ENCODE assay signal across 8 cellular contexts in genomic region chr10:68599754-68600040, GRCh38. TPM values are rescaled to one million over a fixed set of nuclear protein-coding genes. Genes with fewer than 3 reads are reported as not detected.
DNase-seq lines count a peak whose midpoint lies in the region; ATAC-seq and TF ChIP-seq lines count a peak whose summit lies in the region.

No MANE protein-coding gene starts in this region.

- POLR2A ChIA-PET in activated B cell treated with CpG ODN at 0.5 μM for 24 hours (lab: Charles Lee) = interaction anchor here (1.7 to 2.2 kb wide), 2 partner anchors 40 to 121 kb away, joined by 5 to 7 read pairs; partner anchors contain the start of genes CCAR1 and TET1
- POLR2A ChIA-PET in HEK293T (lab: Yijun Ruan, JAX) = interaction anchor here (0.9 to 3.4 kb wide), 4 partner anchors 37 to 45 kb away, joined by 3 to 26 read pairs (median 8); partner anchors contain the start of gene TET1

- in situ Hi-C loops in gastrocnemius medialis (cut with MboI; ENCODE audit: low sequenced_read_pairs in 4 of 4) = no loop called here

- peak overlapping the region; percentile 83 for H3K27ac Mint-ChIP-seq in activated B cell treated with CpG ODN at 0.5 μM for 24 hours

- TF ChIP-seq CTCF in GM12864 (IDR thresholded peaks at IDR 0.05; ENCODE audit: low read depth, low read length, missing control alignments) (no peak), activated B cell treated with CpG ODN at 0.5 μM for 24 hours (IDR thresholded peaks at IDR 0.05) (no peak), cardiac muscle cell (IDR thresholded peaks at IDR 0.05; ENCODE audit: low read depth, low read length) (no peak), gastrocnemius medialis (IDR thresholded peaks at IDR 0.05 in 4 of 5, conservative IDR thresholded peaks at IDR 0.05 in 1 of 5) (no peak)

- H3K9me3 ChIP-seq in cardiac muscle cell (ENCODE audit: low read depth) = no peaks in the 10 kb centered on the region
- H3K9me3 ChIP-seq in gastrocnemius medialis = no peaks in the 10 kb centered on the region

- H3K9me3 Mint-ChIP-seq in activated B cell treated with CpG ODN at 0.5 μM for 24 hours = no peaks in the 10 kb centered on the region

- DNase-seq in GM12864 (ENCODE audit: low read depth) (no peak), activated B cell treated with CpG ODN at 0.5 μM for 24 hours (no peak), cardiac muscle cell (ENCODE audit: low read depth in 1 of 2, low spot score in 1 of 2) (no peak), gastrocnemius medialis (no peak), erythroblast (lab: John Stamatoyannopoulos, UW) (no peak), RKO (ENCODE audit: low spot score) (no peak), HEK293T (ENCODE audit: extremely low spot score) (no peak)

- H3K27me3 ChIP-seq in cardiac muscle cell (no peaks in the 10 kb centered on the region), gastrocnemius medialis (no peaks in the 10 kb centered on the region)

- H3K4me1 Mint-ChIP-seq in activated B cell treated with CpG ODN at 0.5 μM for 24 hours = peaks cover 24% of the 10 kb centered on the region

- ATAC-seq in activated B cell treated with CpG ODN at 0.5 μM for 24 hours (ENCODE audit: low read depth) = no peak
- no peak for ATAC-seq in gastrocnemius medialis
- ATAC-seq in HG03469 (IDR thresholded peaks at IDR 0.05; ENCODE audit: unreplicated experiment) = no peak

- H3K4me3 Mint-ChIP-seq in activated B cell treated with CpG ODN at 0.5 μM for 24 hours = peak overlapping the region; percentile 90

- no peaks in the 10 kb centered on the region for H3K27me3 Mint-ChIP-seq in activated B cell treated with CpG ODN at 0.5 μM for 24 hours

- peak overlapping the region; percentile 91 for H3K27ac ChIP-seq in cardiac muscle cell
- H3K27ac ChIP-seq in gastrocnemius medialis = peak overlapping the region; percentile 52 to 79 (median 72)

- intact Hi-C loops in activated B cell treated with CpG ODN at 0.5 μM for 24 hours (cut with micrococcal nuclease) = loop anchor here (1.0 kb wide), 3 partner anchors 39 to 122 kb away; partner anchors contain the start of genes CCAR1, SLC25A16 and TET1
- intact Hi-C loops in gastrocnemius medialis (cut with DNase I; ENCODE audit: low total_unique reads) = loop anchor here (10.0 kb wide), 1 partner anchor 45 kb away; no protein-coding TSS in a partner anchor

- CTCF ChIA-PET in activated B cell treated with CpG ODN at 0.5 μM for 24 hours (lab: Charles Lee) (no interaction called here), HEK293T (lab: Yijun Ruan, JAX) (interaction anchor here (1.0 to 1.3 kb wide), 2 partner anchors 12 to 49 kb away, joined by 3 to 4 read pairs; no protein-coding TSS in a partner anchor)

- TF ChIP-seq POLR2A in gastrocnemius medialis (IDR thresholded peaks at IDR 0.05) (no peak), erythroblast (IDR thresholded peaks at IDR 0.05; ENCODE audit: low read length) (no peak)

- H3K4me1 ChIP-seq in cardiac muscle cell (ENCODE audit: low read depth) (peaks cover 35% of the 10 kb centered on the region), gastrocnemius medialis (peaks cover 17 to 33% of the 10 kb centered on the region in 2 donors)

- no peaks in the 10 kb centered on the region for H3K36me3 Mint-ChIP-seq in activated B cell treated with CpG ODN at 0.5 μM for 24 hours (ENCODE audit: low read depth)

- H3K4me3 ChIP-seq in GM12864 (ENCODE audit: low read depth, low read length) (peak overlapping the region; percentile 51; the same call in 1 of the 2 replicates), cardiac muscle cell (peak overlapping the region; percentile 44), gastrocnemius medialis (peak overlapping the region; percentile 52 to 65 (median 60))

- H3K36me3 ChIP-seq in cardiac muscle cell = peaks cover 12% of the 10 kb centered on the region
- no peaks in the 10 kb centered on the region for H3K36me3 ChIP-seq in gastrocnemius medialis

TF ChIP-seq in HEK293T, 16 proteins besides CTCF, POLR2A, EP300 and RAD21:
- TF ChIP-seq SP1 (IDR thresholded peaks at IDR 0.05) = no peak
- no peak for TF ChIP-seq FOXA1 (IDR thresholded peaks at IDR 0.05)
- no peak for TF ChIP-seq ELF4 (IDR thresholded peaks at IDR 0.05)
- no peak for TF ChIP-seq BHLHE40 (IDR thresholded peaks at IDR 0.05; ENCODE audit: borderline replicate concordance)
- TF ChIP-seq FOXM1 (IDR thresholded peaks at IDR 0.05; ENCODE audit: borderline replicate concordance) = no peak
- no peak for TF ChIP-seq LEF1 (IDR thresholded peaks at IDR 0.05; ENCODE audit: borderline replicate concordance)
- TF ChIP-seq NFRKB (IDR thresholded peaks at IDR 0.05) = no peak
- no peak for TF ChIP-seq L3MBTL2 (conservative IDR thresholded peaks at IDR 0.05)
- no peak for TF ChIP-seq FOXK2 (IDR thresholded peaks at IDR 0.05)
- TF ChIP-seq HDGF (IDR thresholded peaks at IDR 0.05; ENCODE audit: borderline replicate concordance) = no peak
- TF ChIP-seq PKNOX1 (IDR thresholded peaks at IDR 0.05) = no peak
- no peak for TF ChIP-seq ZNF384 (IDR thresholded peaks at IDR 0.05)
- no peak for TF ChIP-seq TARDBP (IDR thresholded peaks at IDR 0.05)
- TF ChIP-seq CTBP1 (IDR thresholded peaks at IDR 0.05; ENCODE audit: borderline replicate concordance) = no peak
- no peak for TF ChIP-seq ARNT (IDR thresholded peaks at IDR 0.05)
- no peak for TF ChIP-seq SUZ12 (IDR thresholded peaks at IDR 0.05)

RNA-seq across cellular contexts. Expression of gene TET1, which starts 39.6 kb away (rescaled TPM):
- total RNA-seq in activated B cell treated with CpG ODN at 0.5 μM for 24 hours (0.54 and 0.69 TPM in 2 replicates), cardiac muscle cell (21.0 and 34.8 TPM in 2 replicates), gastrocnemius medialis (1 to 10 TPM in 3 of 4 donors, under 1 TPM in 1; 1.00 to 2.0 (median 1.4) TPM)
- polyA plus RNA-seq in cardiac muscle cell = 10.9 and 14.4 TPM in 2 replicates
